8 cellular contexts compared by ENCODE assay signal in genomic region chr19:40592170-40592569, GRCh38. TPM values are rescaled to one million over a fixed set of nuclear protein-coding genes. Genes with fewer than 3 reads are reported as not detected.
DNase-seq lines count a peak whose midpoint lies in the region; ATAC-seq and TF ChIP-seq lines count a peak whose summit lies in the region.

No MANE protein-coding gene starts in this region.

- peak; percentile 41 for ATAC-seq in stimulated activated naive CD8-positive, alpha-beta T cell treated with anti-CD3 and anti-CD28 coated beads, Interleukin-15, Interleukin-2, amounts not matched to agents 100 U/mL and 50 U/mL, for 24 hours
- ATAC-seq in HG02970 (IDR thresholded peaks at IDR 0.05; ENCODE audit: low FRiP score, unreplicated experiment), result no peak

- 96% methylated on average over 4 of the region's 4 CpGs for WGBS in suprapubic skin
- 85 to 100% methylated on average over 1 to 4 of the region's 4 CpGs for whole genome bisulfite sequencing in transverse colon (ENCODE audit: low coverage in 1 of 2), 2 donors

- H3K27ac ChIP-seq in BLaER1 (no peak overlapping the region), dorsolateral prefrontal cortex (peak overlapping the region in 31 of 59 donors; percentile 4 to 83 (median 41)), suprapubic skin (no peak overlapping the region), transverse colon (no peak overlapping the region)

- H3K4me2 ChIP-seq in BLaER1, result peak overlapping the region; percentile 34; the same call in 1 of the 2 replicates

- intact Hi-C loops in dorsolateral prefrontal cortex (cut with DNase I) (loop anchor here in 1 of 2 donors (10.0 kb wide), 1 partner anchor 287 kb away; no protein-coding TSS in a partner anchor), transverse colon (cut with DNase I; ENCODE audit: low total_unique reads) (no loop called here)

- H3K9me3 ChIP-seq in BLaER1 (no peaks in the 10 kb centered on the region), suprapubic skin (no peaks in the 10 kb centered on the region), transverse colon (no peaks in the 10 kb centered on the region)

- no peak for TF ChIP-seq POLR2A in suprapubic skin (IDR thresholded peaks at IDR 0.05)
- no peak for TF ChIP-seq POLR2A in transverse colon (IDR thresholded peaks at IDR 0.05)

- TF ChIP-seq EP300 in suprapubic skin (IDR thresholded peaks at IDR 0.05) (no peak), transverse colon (IDR thresholded peaks at IDR 0.05; ENCODE audit: low read depth) (no peak)

- DNase-seq in H4 (ENCODE audit: low spot score) (peak; percentile 68), NCI-H774 (lab: John Stamatoyannopoulos, UW) (peak; percentile 65), dorsolateral prefrontal cortex (peak in 1 of 10 donors; percentile 45), suprapubic skin (ENCODE audit: low spot score in 2 of 2) (no peak), transverse colon (no peak)
- DNase-seq in stimulated activated naive CD8-positive, alpha-beta T cell treated with anti-CD3 and anti-CD28 coated beads, Interleukin-15, Interleukin-2, amounts not matched to agents 100 U/mL and 50 U/mL, for 24 hours, result no peak

- TF ChIP-seq CTCF in dorsolateral prefrontal cortex (IDR thresholded peaks at IDR 0.05 in 54 of 56, conservative IDR thresholded peaks at IDR 0.05 in 2 of 56; ENCODE audit: low read depth in 1 of 56, partially characterized antibody in 56 of 56), result no peak
- no peak for TF ChIP-seq CTCF in suprapubic skin (IDR thresholded peaks at IDR 0.05)
- TF ChIP-seq CTCF in transverse colon (IDR thresholded peaks at IDR 0.05), result no peak

- peaks cover 30% of the 10 kb centered on the region for H3K4me1 ChIP-seq in BLaER1
- H3K4me1 ChIP-seq in suprapubic skin, result peaks cover 9% of the 10 kb centered on the region
- peaks cover 2 to 7% (median 6%) of the 10 kb centered on the region in 4 donors for H3K4me1 ChIP-seq in transverse colon

- no peak overlapping the region for H3K9ac ChIP-seq in BLaER1

- H3K27me3 ChIP-seq in BLaER1 (peaks cover 12% of the 10 kb centered on the region), dorsolateral prefrontal cortex (peaks cover 0 to 9% (median 0%) of the 10 kb centered on the region in 45 donors), suprapubic skin (peaks cover 10% of the 10 kb centered on the region), transverse colon (peaks cover 17% of the 10 kb centered on the region)

- H3K4me3 ChIP-seq in BLaER1 (no peak overlapping the region), dorsolateral prefrontal cortex (no peak overlapping the region), suprapubic skin (no peak overlapping the region), transverse colon (no peak overlapping the region)

- no peaks in the 10 kb centered on the region for H4K20me1 ChIP-seq in BLaER1

- in situ Hi-C loops in transverse colon (cut with MboI; ENCODE audit: low pct_ligation_motif_present in 1 of 4, low pct_unique_long_range_greater_than_20kb in 1 of 4, low sequenced_read_pairs in 3 of 4), result loop anchor here in 2 of 4 donors (10.0 to 25.0 kb wide), 2 partner anchors 57 to 280 kb away; no protein-coding TSS in a partner anchor

- H3K36me3 ChIP-seq in BLaER1 (peaks cover 42% of the 10 kb centered on the region), suprapubic skin (peaks cover 8% of the 10 kb centered on the region), transverse colon (no peaks in the 10 kb centered on the region)

RNA-seq across cellular contexts. Expression of gene LTBP4, which starts 9.0 kb away (rescaled TPM):
- total RNA-seq in H4 (2014; rRNA removed; shearing (Covaris generic)), result 4.7 and 5.6 TPM in 2 replicates
- total RNA-seq in dorsolateral prefrontal cortex (100 to 1,000 TPM in 6 of 120 experiments, 10 to 100 TPM in 114; 36.1 to 111 (median 69.5) TPM), suprapubic skin (100 to 1,000 TPM; 108 to 236 (median 121) TPM), transverse colon (100 to 1,000 TPM; 122 to 477 (median 253) TPM)

RNA-seq across cellular contexts. Expression of gene SHKBP1, which starts 15.5 kb away (rescaled TPM):
- 26.6 and 30.9 TPM in 2 replicates for total RNA-seq in H4 (2014; rRNA removed; shearing (Covaris generic))
- total RNA-seq in dorsolateral prefrontal cortex (10 to 100 TPM; 14.0 to 58.3 (median 25.4) TPM), suprapubic skin (10 to 100 TPM; 42.2 to 58.3 (median 51.1) TPM), transverse colon (100 to 1,000 TPM in 1 of 4 donors, 10 to 100 TPM in 3; 58.7 to 111 (median 60.9) TPM)

Comparison
In these comparisons a context has a peak if more than half of its experiments do, and no peak if none do; other contexts are left out.
1. H3K27ac ChIP-seq: peak in dorsolateral prefrontal cortex (31 of 59); none in BLaER1 (single experiment), suprapubic skin (single experiment) and transverse colon (0 of 4).
2. DNase-seq: peak in H4 (single experiment) and NCI-H774 (single experiment); none in stimulated activated naive CD8-positive, alpha-beta T cell treated with anti-CD3 and anti-CD28 coated beads, Interleukin-15, Interleukin-2, amounts not matched to agents 100 U/mL and 50 U/mL, for 24 hours (single experiment), suprapubic skin (0 of 2) and transverse colon (single experiment).